Comparison of ENCODE assay signal across 8 cellular contexts in genomic region chr11:8681837-8682218, GRCh38. TPM values are rescaled to one million over a fixed set of nuclear protein-coding genes. Genes with fewer than 3 reads are reported as not detected.
A peak's percentile ranks its signal among the peaks of the same experiment; 100 is the strongest.
DNase-seq lines count a peak whose midpoint lies in the region; ATAC-seq and TF ChIP-seq lines count a peak whose summit lies in the region.

No MANE protein-coding gene starts in this region.

- peak overlapping the region; percentile 96 for H3K27ac Mint-ChIP-seq in activated B cell treated with CpG ODN at 0.5 μM for 24 hours

- peaks cover 36% of the 10 kb centered on the region for H3K79me2 ChIP-seq in hepatocyte

- intact Hi-C loops in activated B cell treated with CpG ODN at 0.5 μM for 24 hours (cut with micrococcal nuclease): loop anchor here (1.0 to 10.0 kb wide), 11 partner anchors 50 to 1773 kb away; partner anchors contain the start of genes AKIP1, AMPD3, EIF3F and IPO7

- peak overlapping the region; percentile 89 for H3K4me2 ChIP-seq in hepatocyte

- H3K4me3 ChIP-seq in H7 (ENCODE audit: insufficient read depth, low read depth, low read length) (peak overlapping the region; percentile 98), hepatocyte (peak overlapping the region; percentile 74), skin epidermis (peak overlapping the region; percentile 66 to 96 (median 89))

- H3K27me3 ChIP-seq in H7 (ENCODE audit: control insufficient read depth, insufficient read depth, low read length) (no peaks in the 10 kb centered on the region), hepatocyte (no peaks in the 10 kb centered on the region)

- ATAC-seq in activated B cell treated with CpG ODN at 0.5 μM for 24 hours (ENCODE audit: low read depth) (no peak), HG02678 (IDR thresholded peaks at IDR 0.05; ENCODE audit: unreplicated experiment) (no peak), GM21619 (IDR thresholded peaks at IDR 0.05; ENCODE audit: unreplicated experiment) (no peak)

- H3K9me2 ChIP-seq in hepatocyte (replicated peaks; ENCODE audit: insufficient read depth): no peaks in the 10 kb centered on the region

- H4K20me1 ChIP-seq in hepatocyte (ENCODE audit: insufficient read depth, poor library complexity, severe bottlenecking): peaks cover 5% of the 10 kb centered on the region

- TF ChIP-seq CTCF in activated B cell treated with CpG ODN at 0.5 μM for 24 hours (IDR thresholded peaks at IDR 0.05): no peak
- no peak for TF ChIP-seq CTCF in hepatocyte (IDR thresholded peaks at IDR 0.05; ENCODE audit: poor library complexity)

- H3K27ac ChIP-seq in hepatocyte (peak overlapping the region; percentile 98), skin epidermis (peak overlapping the region; percentile 92 to 100 (median 97))

- H3K9me3 ChIP-seq in hepatocyte (ENCODE audit: low read depth): no peaks in the 10 kb centered on the region

- POLR2A ChIA-PET in activated B cell treated with CpG ODN at 0.5 μM for 24 hours (lab: Charles Lee): interaction anchor here (0.5 to 2.6 kb wide), 24 partner anchors 8 to 1391 kb away, joined by 3 to 20 read pairs (median 4); partner anchors contain the start of genes AKIP1, EIF3F, IPO7 and LMO1

- peaks cover 9% of the 10 kb centered on the region for H3K4me1 ChIP-seq in hepatocyte (ENCODE audit: insufficient read depth)

- H3K4me3 Mint-ChIP-seq in activated B cell treated with CpG ODN at 0.5 μM for 24 hours: peak overlapping the region; percentile 94

- peaks cover 52% of the 10 kb centered on the region for H3K36me3 Mint-ChIP-seq in activated B cell treated with CpG ODN at 0.5 μM for 24 hours (ENCODE audit: low read depth)

- H3K9me3 Mint-ChIP-seq in activated B cell treated with CpG ODN at 0.5 μM for 24 hours: no peaks in the 10 kb centered on the region

- WGBS in hepatocyte (ENCODE audit: low lambda C conversion rate, missing lambda C conversion rate): 61% methylated on average over 8 of the region's 8 CpGs

- H3K36me3 ChIP-seq in H7 (replicated peaks; ENCODE audit: control insufficient read depth, insufficient read depth, low read length) (peaks cover 24% of the 10 kb centered on the region), hepatocyte (replicated peaks; ENCODE audit: insufficient read depth, low read depth) (no peaks in the 10 kb centered on the region)

- CTCF ChIA-PET in activated B cell treated with CpG ODN at 0.5 μM for 24 hours (lab: Charles Lee): interaction anchor here (1.1 kb wide), 1 partner anchor 278 kb away, joined by 3 read pairs; no protein-coding TSS in a partner anchor

- no peaks in the 10 kb centered on the region for H3K27me3 Mint-ChIP-seq in activated B cell treated with CpG ODN at 0.5 μM for 24 hours

- DNase-seq in H7: no peak
- no peak for DNase-seq in activated B cell treated with CpG ODN at 0.5 μM for 24 hours
- no peak for DNase-seq in hepatocyte (ENCODE audit: low spot score)
- no peak for DNase-seq in NCI-H774 (lab: John Stamatoyannopoulos, UW)
- no peak for DNase-seq in DMS79 treated with DMSO at 0.1 percent for 48 hours (lab: John Stamatoyannopoulos, UW)

- H3K4me1 Mint-ChIP-seq in activated B cell treated with CpG ODN at 0.5 μM for 24 hours: peaks cover 38% of the 10 kb centered on the region

- peak overlapping the region; percentile 68 for H2AFZ ChIP-seq in hepatocyte

RNA-seq across cellular contexts. Expression of gene TRIM66, which starts 0.6 kb away (rescaled TPM):
- total RNA-seq in H7 (2014; rRNA removed; shearing (Covaris generic)): 0.83 and 0.96 TPM in 2 replicates
- 12.4 and 13.3 TPM in 2 replicates for total RNA-seq in activated B cell treated with CpG ODN at 0.5 μM for 24 hours
- total RNA-seq in hepatocyte: 1.2 and 4.7 TPM in 2 replicates
- 1.4 and 2.1 TPM in 2 replicates for polyA plus RNA-seq in hepatocyte

RNA-seq across cellular contexts. Expression of gene RPL27A, which starts 0.8 kb away (rescaled TPM):
- 901 and 1,070 TPM in 2 replicates for total RNA-seq in H7 (2014; rRNA removed; shearing (Covaris generic))
- total RNA-seq in activated B cell treated with CpG ODN at 0.5 μM for 24 hours: 1,592 and 2,225 TPM in 2 replicates
- total RNA-seq in hepatocyte: 818 and 854 TPM in 2 replicates
- polyA plus RNA-seq in hepatocyte: 803 and 849 TPM in 2 replicates
